In genomic region chrX:49799828-49800227, GRCh38 we compare ENCODE assay signal across 36 cellular contexts. TPM values are rescaled to one million over a fixed set of nuclear protein-coding genes. Genes with fewer than 3 reads are reported as not detected.
"Had no signal": no experiment of that assay in that cellular context is flagged by ENCODE, and none has a peak within 500 bp of the region (broad histone marks: within the 10 kb centered on the region; RNA-seq: fewer than 3 reads in every experiment).

No MANE protein-coding gene starts in this region.

- H3K9ac ChIP-seq: parathyroid adenoma had no signal

- H3K9me3 Mint-ChIP-seq: natural killer cell treated with Interleukin-12 subunit alpha and Interleukin-12 subunit beta and Interleukin-15 and Interleukin-18, amount 100 ng/mL, for 72 hours; stimulated activated memory B cell treated with anti-CD40 and anti-IgM and Interleukin-4, amounts not matched to agents 10 μg/mL and 1 μg/mL and 100 μg/mL, for 72 hours had no signal

- H3K4me1 ChIP-seq: parathyroid adenoma, psoas muscle, spleen, suprapubic skin, testis, tibial artery, transverse colon, upper lobe of right lung, uterus had no signal

- H3K27ac Mint-ChIP-seq: naive thymus-derived CD8-positive, alpha-beta T cell; natural killer cell treated with Interleukin-12 subunit alpha and Interleukin-12 subunit beta and Interleukin-15 and Interleukin-18, amount 100 ng/mL, for 72 hours; nephron progenitor cell; progenitor cell of endocrine pancreas; stimulated activated memory B cell treated with anti-CD40 and anti-IgM and Interleukin-4, amounts not matched to agents 10 μg/mL and 1 μg/mL and 100 μg/mL, for 72 hours; stimulated activated naive CD8-positive, alpha-beta T cell treated with anti-CD3 and anti-CD28 coated beads, Interleukin-15, amount 100 ng/mL, for 72 hours; type B pancreatic cell had no signal

- H3K4me3 ChIP-seq: psoas muscle, skin epidermis, smooth muscle cell, spleen, suprapubic skin, testis, tibial artery, transverse colon, upper lobe of right lung, uterus had no signal

- H3K9me3 ChIP-seq: neutrophil, suprapubic skin, testis, transverse colon, upper lobe of right lung, uterus had no signal

- H3K4me1 Mint-ChIP-seq: naive thymus-derived CD8-positive, alpha-beta T cell; nephron progenitor cell; neural crest cell; stimulated activated memory B cell treated with anti-CD40 and anti-IgM and Interleukin-4, amounts not matched to agents 10 μg/mL and 1 μg/mL and 100 μg/mL, for 72 hours; stimulated activated naive CD8-positive, alpha-beta T cell treated with anti-CD3 and anti-CD28 coated beads, Interleukin-15, amount 100 ng/mL, for 72 hours had no signal

- ATAC-seq: naive thymus-derived CD8-positive, alpha-beta T cell; natural killer cell treated with Interleukin-12 subunit alpha and Interleukin-12 subunit beta and Interleukin-15 and Interleukin-18, amount 100 ng/mL, for 72 hours; psoas muscle; right cardiac atrium; sciatic nerve; stimulated activated memory B cell treated with anti-CD40 and anti-IgM and Interleukin-4, amounts not matched to agents 10 μg/mL and 1 μg/mL and 100 μg/mL, for 72 hours; stimulated activated naive CD8-positive, alpha-beta T cell treated with anti-CD3 and anti-CD28 coated beads, Interleukin-15, amount 100 ng/mL, for 72 hours; stimulated activated naive CD8-positive, alpha-beta T cell treated with anti-CD3 and anti-CD28 coated beads, Interleukin-15, Interleukin-2, amounts not matched to agents 100 U/mL and 50 U/mL, for 24 hours; upper lobe of right lung had no signal

- H3K36me3 Mint-ChIP-seq: natural killer cell treated with Interleukin-12 subunit alpha and Interleukin-12 subunit beta and Interleukin-15 and Interleukin-18, amount 100 ng/mL, for 72 hours; stimulated activated memory B cell treated with anti-CD40 and anti-IgM and Interleukin-4, amounts not matched to agents 10 μg/mL and 1 μg/mL and 100 μg/mL, for 72 hours; type B pancreatic cell had no signal

- H3K4me3 Mint-ChIP-seq: naive thymus-derived CD8-positive, alpha-beta T cell; natural killer cell treated with Interleukin-12 subunit alpha and Interleukin-12 subunit beta and Interleukin-15 and Interleukin-18, amount 100 ng/mL, for 72 hours; nephron progenitor cell; neural crest cell; stimulated activated memory B cell treated with anti-CD40 and anti-IgM and Interleukin-4, amounts not matched to agents 10 μg/mL and 1 μg/mL and 100 μg/mL, for 72 hours; stimulated activated naive CD8-positive, alpha-beta T cell treated with anti-CD3 and anti-CD28 coated beads, Interleukin-15, amount 100 ng/mL, for 72 hours; type B pancreatic cell had no signal

- H3K36me3 ChIP-seq: neutrophil, spleen, suprapubic skin, tibial artery, transverse colon, upper lobe of right lung, uterus had no signal

- H3K4me2 ChIP-seq: smooth muscle cell had no signal

- H3K27ac ChIP-seq: neutrophil, parathyroid adenoma, psoas muscle, skin epidermis, spleen, suprapubic skin, testis, tibial artery, transverse colon, upper lobe of right lung, uterus had no signal

- H3K27me3 ChIP-seq: neutrophil, suprapubic skin, testis, tibial artery, transverse colon, upper lobe of right lung, uterus had no signal

- DNase-seq: naive thymus-derived CD8-positive, alpha-beta T cell; nephron progenitor cell; nucleus accumbens; posterior cingulate gyrus; psoas muscle; right cardiac atrium; spleen; stimulated activated CD4-positive, alpha-beta T cell treated with anti-CD3 and anti-CD28 coated beads, Interleukin-12 subunit alpha, Interleukin-12 subunit beta, amount 100 ng/mL, for 4 hours; stimulated activated CD4-positive, alpha-beta T cell treated with anti-CD3 and anti-CD28 coated beads, Interleukin-1b, Interleukin-23, amount 100 ng/mL, for 48 hours; stimulated activated CD4-positive, alpha-beta T cell treated with anti-CD3 and anti-CD28 coated beads, Interleukin-4, amount 100 ng/mL, for 1 hour; stimulated activated CD4-positive, alpha-beta T cell treated with anti-CD3 and anti-CD28 coated beads, Interleukin-4, amount 100 ng/mL, for 4 hours; stimulated activated CD8-positive, alpha-beta memory T cell treated with anti-CD3 and anti-CD28 coated beads, Interleukin-4, amount 100 ng/mL, for 48 hours; stimulated activated naive CD4-positive, alpha-beta T cell; stimulated activated naive CD8-positive, alpha-beta T cell treated with anti-CD3 and anti-CD28 coated beads, Interleukin-15, amount 100 ng/mL, for 72 hours; stimulated activated naive CD8-positive, alpha-beta T cell treated with anti-CD3 and anti-CD28 coated beads, Interleukin-15, Interleukin-2, amounts not matched to agents 100 U/mL and 50 U/mL, for 24 hours; substantia nigra; testis; tibial artery; transverse colon; upper lobe of right lung; uterus had no signal

- H3K79me2 ChIP-seq: parathyroid adenoma had no signal

- H2AFZ ChIP-seq: parathyroid adenoma had no signal

- H3K27me3 Mint-ChIP-seq: progenitor cell of endocrine pancreas; stimulated activated memory B cell treated with anti-CD40 and anti-IgM and Interleukin-4, amounts not matched to agents 10 μg/mL and 1 μg/mL and 100 μg/mL, for 72 hours; stimulated activated naive CD8-positive, alpha-beta T cell treated with anti-CD3 and anti-CD28 coated beads, Interleukin-15, amount 100 ng/mL, for 72 hours; type B pancreatic cell had no signal

RNA-seq across cellular contexts. Expression of gene PAGE4, which starts 29.3 kb away (rescaled TPM):
- total RNA-seq: naive thymus-derived CD8-positive, alpha-beta T cell; natural killer cell treated with Interleukin-12 subunit alpha and Interleukin-12 subunit beta and Interleukin-15 and Interleukin-18, amount 100 ng/mL, for 72 hours; neural crest cell; omental fat pad; osteocyte; progenitor cell of endocrine pancreas; renal cortical epithelial cell; right cardiac atrium; sciatic nerve; smooth muscle cell; spleen; suprapubic skin; transverse colon; upper lobe of right lung had no signal
- polyA plus RNA-seq: naive thymus-derived CD8-positive, alpha-beta T cell; right cardiac atrium; smooth muscle cell; spleen; urinary bladder had no signal
